In genomic region chr5:37490411-37490810, GRCh38 we compare ENCODE assay signal across 1 cellular context.
TF ChIP-seq lines count a peak whose summit lies in the region.

No MANE protein-coding gene starts in this region.

TF ChIP-seq in WTC11, 78 proteins besides CTCF, POLR2A, EP300 and RAD21 (continued from another document):
- TF ChIP-seq, protein P1, sequence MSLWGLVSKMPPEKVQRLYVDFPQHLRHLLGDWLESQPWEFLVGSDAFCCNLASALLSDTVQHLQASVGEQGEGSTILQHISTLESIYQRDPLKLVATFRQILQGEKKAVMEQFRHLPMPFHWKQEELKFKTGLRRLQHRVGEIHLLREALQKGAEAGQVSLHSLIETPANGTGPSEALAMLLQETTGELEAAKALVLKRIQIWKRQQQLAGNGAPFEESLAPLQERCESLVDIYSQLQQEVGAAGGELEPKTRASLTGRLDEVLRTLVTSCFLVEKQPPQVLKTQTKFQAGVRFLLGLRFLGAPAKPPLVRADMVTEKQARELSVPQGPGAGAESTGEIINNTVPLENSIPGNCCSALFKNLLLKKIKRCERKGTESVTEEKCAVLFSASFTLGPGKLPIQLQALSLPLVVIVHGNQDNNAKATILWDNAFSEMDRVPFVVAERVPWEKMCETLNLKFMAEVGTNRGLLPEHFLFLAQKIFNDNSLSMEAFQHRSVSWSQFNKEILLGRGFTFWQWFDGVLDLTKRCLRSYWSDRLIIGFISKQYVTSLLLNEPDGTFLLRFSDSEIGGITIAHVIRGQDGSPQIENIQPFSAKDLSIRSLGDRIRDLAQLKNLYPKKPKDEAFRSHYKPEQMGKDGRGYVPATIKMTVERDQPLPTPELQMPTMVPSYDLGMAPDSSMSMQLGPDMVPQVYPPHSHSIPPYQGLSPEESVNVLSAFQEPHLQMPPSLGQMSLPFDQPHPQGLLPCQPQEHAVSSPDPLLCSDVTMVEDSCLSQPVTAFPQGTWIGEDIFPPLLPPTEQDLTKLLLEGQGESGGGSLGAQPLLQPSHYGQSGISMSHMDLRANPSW (CRISPR knock-in tag; conservative IDR thresholded peaks at IDR 0.05; ENCODE audit: low read depth): no peak
- no peak for TF ChIP-seq RELA (CRISPR knock-in tag; IDR thresholded peaks at IDR 0.05; ENCODE audit: borderline replicate concordance)
TF ChIP-seq in WTC11: peak in this region for 0.
